1 cellular context compared by ENCODE assay signal in the genomic region with DNA sequence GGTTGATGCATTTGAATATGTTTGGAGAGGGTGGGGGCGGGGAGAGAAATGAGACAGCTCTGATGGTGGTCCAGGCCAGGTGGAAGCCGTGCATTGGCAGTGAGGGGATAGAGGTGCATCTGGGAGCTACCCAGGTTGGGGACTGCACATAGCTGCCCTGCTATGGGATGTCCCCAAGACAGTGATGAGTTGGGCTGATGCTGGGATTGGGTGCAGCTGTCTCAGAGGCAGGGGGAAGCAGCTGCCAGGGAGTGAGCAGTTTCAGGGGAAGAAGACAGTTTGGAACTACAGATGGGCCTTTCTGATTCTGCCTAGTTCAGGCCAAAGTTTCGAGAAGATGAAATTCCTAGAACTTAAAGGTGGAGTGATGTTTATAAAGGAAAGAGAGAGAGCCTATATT.
TF ChIP-seq lines count a peak whose summit lies in the region.

No MANE protein-coding gene starts in this region.

TF ChIP-seq in SK-N-SH, 30 proteins besides CTCF, POLR2A, EP300 and RAD21 (continued from another document):
- TF ChIP-seq, protein P1, sequence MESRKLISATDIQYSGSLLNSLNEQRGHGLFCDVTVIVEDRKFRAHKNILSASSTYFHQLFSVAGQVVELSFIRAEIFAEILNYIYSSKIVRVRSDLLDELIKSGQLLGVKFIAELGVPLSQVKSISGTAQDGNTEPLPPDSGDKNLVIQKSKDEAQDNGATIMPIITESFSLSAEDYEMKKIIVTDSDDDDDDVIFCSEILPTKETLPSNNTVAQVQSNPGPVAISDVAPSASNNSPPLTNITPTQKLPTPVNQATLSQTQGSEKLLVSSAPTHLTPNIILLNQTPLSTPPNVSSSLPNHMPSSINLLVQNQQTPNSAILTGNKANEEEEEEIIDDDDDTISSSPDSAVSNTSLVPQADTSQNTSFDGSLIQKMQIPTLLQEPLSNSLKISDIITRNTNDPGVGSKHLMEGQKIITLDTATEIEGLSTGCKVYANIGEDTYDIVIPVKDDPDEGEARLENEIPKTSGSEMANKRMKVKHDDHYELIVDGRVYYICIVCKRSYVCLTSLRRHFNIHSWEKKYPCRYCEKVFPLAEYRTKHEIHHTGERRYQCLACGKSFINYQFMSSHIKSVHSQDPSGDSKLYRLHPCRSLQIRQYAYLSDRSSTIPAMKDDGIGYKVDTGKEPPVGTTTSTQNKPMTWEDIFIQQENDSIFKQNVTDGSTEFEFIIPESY (IDR thresholded peaks at IDR 0.05; ENCODE audit: borderline replicate concordance, low read depth), result no peak
- no peak for TF ChIP-seq FOXM1 (IDR thresholded peaks at IDR 0.05; ENCODE audit: low read depth)
